In genomic region chr21:29549614-29550013, GRCh38 we compare ENCODE assay signal across 3 cellular contexts.
"Had no signal": no experiment of that assay in that cellular context is flagged by ENCODE, and none has a peak within 500 bp of the region (broad histone marks: within the 10 kb centered on the region; RNA-seq: fewer than 3 reads in every experiment).

No MANE protein-coding gene starts in this region.

- ATAC-seq: GM12878 had no signal

- DNase-seq: GDM1, GF-D8 had no signal

- H3K4me3 ChIP-seq: GM12878 had no signal
